Comparison of ENCODE assay signal across 13 cellular contexts in the genomic region with DNA sequence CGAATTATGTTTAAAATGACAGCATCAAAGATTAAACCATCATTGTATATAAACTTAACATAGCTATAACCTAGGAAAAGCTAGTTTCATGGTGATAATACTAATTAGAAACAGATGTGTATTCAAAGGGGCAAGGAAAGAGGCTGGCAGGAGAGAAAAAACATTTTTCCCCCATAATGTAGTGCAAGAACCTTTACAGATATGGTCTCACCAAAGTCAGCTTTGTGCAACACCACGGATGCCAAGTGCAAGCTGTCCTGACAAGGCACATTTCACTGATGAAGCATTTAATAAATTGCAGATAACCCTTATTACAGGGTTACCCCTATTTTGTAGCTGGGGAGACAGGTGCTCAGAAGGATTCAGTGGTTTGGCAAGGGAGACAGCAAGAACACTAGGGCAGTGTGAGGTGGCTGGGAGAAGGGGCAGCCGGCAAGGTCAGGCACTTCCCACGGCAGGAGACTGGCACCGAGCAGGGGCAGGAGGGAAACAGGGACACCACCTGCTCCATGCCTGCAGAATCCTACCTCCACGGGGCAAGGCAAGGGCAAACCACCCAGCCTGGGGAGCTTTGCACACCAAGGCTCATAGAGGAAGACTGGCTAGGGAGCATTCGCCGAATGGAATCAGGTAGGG. TPM values are rescaled to one million over a fixed set of nuclear protein-coding genes. Genes with fewer than 3 reads are reported as not detected.
A peak's percentile ranks its signal among the peaks of the same experiment; 100 is the strongest.
DNase-seq lines count a peak whose midpoint lies in the region; ATAC-seq, FAIRE-seq and TF ChIP-seq lines count a peak whose summit lies in the region.
"Had no signal": no experiment of that assay in that cellular context is flagged by ENCODE, and none has a peak within 500 bp of the region (broad histone marks: within the 10 kb centered on the region; RNA-seq: fewer than 3 reads in every experiment).

No MANE protein-coding gene starts in this region.

- peak overlapping the region; percentile 99 for H3K27ac ChIP-seq in astrocyte (ENCODE audit: low read depth, low read length)
- peak overlapping the region; percentile 78 for H3K27ac ChIP-seq in trophoblast cell (ENCODE audit: low read depth, low read length)

- no peak overlapping the region for H3K23ac ChIP-seq in trophoblast cell (ENCODE audit: low read length)

- H3K4ac ChIP-seq in trophoblast cell (ENCODE audit: low read depth, low read length): peak overlapping the region; percentile 31

- H3K4me3 ChIP-seq in astrocyte (ENCODE audit: insufficient read depth, low read depth, low read length) (peak overlapping the region; percentile 20), trophoblast cell (ENCODE audit: low read depth, low read length) (no peak overlapping the region)

- peaks cover 69% of the 10 kb centered on the region for H3K79me2 ChIP-seq in astrocyte (ENCODE audit: insufficient read depth, low read length)
- H3K79me2 ChIP-seq in trophoblast cell (ENCODE audit: control insufficient read depth, insufficient read depth, low read length, poor library complexity): peaks cover 2% of the 10 kb centered on the region

- H3K4me1 ChIP-seq in astrocyte (ENCODE audit: insufficient read depth, low read length) (peaks cover 58% of the 10 kb centered on the region), trophoblast cell (ENCODE audit: control insufficient read depth in 1 of 2, insufficient read depth in 2 of 2, low read length in 2 of 2) (peaks cover 30 to 33% of the 10 kb centered on the region in 2 experiments)

- H4K91ac ChIP-seq in trophoblast cell (ENCODE audit: low read depth, low read length): peak overlapping the region; percentile 36

- H2AFZ ChIP-seq in astrocyte (ENCODE audit: low read depth, low read length) (no peak overlapping the region), trophoblast cell (ENCODE audit: insufficient read depth, low read length, poor library complexity) (no peak overlapping the region)

- H3K79me1 ChIP-seq in trophoblast cell (ENCODE audit: low read length): peaks cover 22% of the 10 kb centered on the region

- H3K27ac Mint-ChIP-seq in astrocyte (ENCODE audit: unreplicated experiment): peak overlapping the region; percentile 97
- H3K27ac Mint-ChIP-seq: activated B cell treated with CpG ODN at 0.5 μM for 24 hours; activated T-cell treated with anti-CD3 and anti-CD28 coated beads, Interleukin-2, amount 50 U/mL, for 72 hours; memory B cell had no signal

- in situ Hi-C loops in G401 (cut with HindIII; ENCODE audit: low sequenced_read_pairs): no loop called here

- H3K9me3 Mint-ChIP-seq in astrocyte (ENCODE audit: unreplicated experiment): peaks cover 3% of the 10 kb centered on the region
- H3K9me3 Mint-ChIP-seq: activated B cell treated with CpG ODN at 0.5 μM for 24 hours; activated T-cell treated with anti-CD3 and anti-CD28 coated beads, Interleukin-2, amount 50 U/mL, for 72 hours; memory B cell had no signal

- H3K9ac ChIP-seq in astrocyte (ENCODE audit: low read length) (peak overlapping the region; percentile 77), trophoblast cell (ENCODE audit: low read length) (no peak overlapping the region)

- H3K4me2 ChIP-seq in astrocyte (ENCODE audit: low read length) (peak overlapping the region; percentile 79), trophoblast cell (ENCODE audit: low read length) (no peak overlapping the region)

- TF ChIP-seq CTCF in astrocyte (IDR thresholded peaks at IDR 0.05; ENCODE audit: insufficient read depth, low read depth, low read length): no peak

- peak overlapping the region; percentile 67 for H2BK5ac ChIP-seq in trophoblast cell (ENCODE audit: low read depth, low read length, poor library complexity)

- H3K14ac ChIP-seq in trophoblast cell (ENCODE audit: low read length): peak overlapping the region; percentile 4

- H3K18ac ChIP-seq in trophoblast cell (ENCODE audit: low read length): peak overlapping the region; percentile 15

- WGBS in trophoblast cell (ENCODE audit: extremely low coverage, insufficient coverage, insufficient read length): no CpG with 5 or more reads among the region's 8 CpGs

- no peaks in the 10 kb centered on the region for H4K20me1 ChIP-seq in astrocyte (ENCODE audit: insufficient read depth, low read length)

- ATAC-seq in GM19351 (IDR thresholded peaks at IDR 0.05; ENCODE audit: unreplicated experiment): no peak
- ATAC-seq: activated T-cell treated with anti-CD3 and anti-CD28 coated beads, Interleukin-2, amount 50 U/mL, for 72 hours had no signal

- peaks cover 17% of the 10 kb centered on the region for H3K36me3 Mint-ChIP-seq in astrocyte (ENCODE audit: low read depth, unreplicated experiment)

- H4K8ac ChIP-seq in trophoblast cell (ENCODE audit: low read depth, low read length): peak overlapping the region; percentile 13

- no peaks in the 10 kb centered on the region for H3K27me3 Mint-ChIP-seq in astrocyte (ENCODE audit: low read depth, unreplicated experiment)
- H3K27me3 Mint-ChIP-seq: memory B cell had no signal

- no peaks in the 10 kb centered on the region for H3K27me3 ChIP-seq in astrocyte (ENCODE audit: insufficient read depth, low read length)
- H3K27me3 ChIP-seq in trophoblast cell (ENCODE audit: insufficient read depth, low read length): no peaks in the 10 kb centered on the region

- no peaks in the 10 kb centered on the region for H3K36me3 ChIP-seq in astrocyte (ENCODE audit: insufficient read depth, low read length)
- H3K36me3 ChIP-seq in trophoblast cell (ENCODE audit: control insufficient read depth in 1 of 2, insufficient read depth in 2 of 2, low read length in 2 of 2): peaks cover 7 to 8% of the 10 kb centered on the region in 2 experiments

- H2BK12ac ChIP-seq in trophoblast cell (ENCODE audit: low read length): peak overlapping the region; percentile 32

- peak overlapping the region; percentile 40 for H2BK120ac ChIP-seq in trophoblast cell (ENCODE audit: insufficient read depth, low read length, poor library complexity)

- H3K4me3 Mint-ChIP-seq in astrocyte (ENCODE audit: unreplicated experiment): peak overlapping the region; percentile 54
- H3K4me3 Mint-ChIP-seq: activated B cell treated with CpG ODN at 0.5 μM for 24 hours; activated T-cell treated with anti-CD3 and anti-CD28 coated beads, Interleukin-2, amount 50 U/mL, for 72 hours; memory B cell had no signal

- H3K4me1 Mint-ChIP-seq in astrocyte (ENCODE audit: low read depth, unreplicated experiment): peaks cover 64% of the 10 kb centered on the region

- H2AK5ac ChIP-seq in trophoblast cell (ENCODE audit: low read length): peak overlapping the region; percentile 36

- FAIRE-seq in astrocyte (lab: Jason Lieb, UNC): peak; percentile 54

- no peak overlapping the region for H4K12ac ChIP-seq in trophoblast cell (ENCODE audit: low read depth, low read length)

- DNase-seq in G401 (ENCODE audit: low spot score) (peak; percentile 74), astrocyte (ENCODE audit: low read depth) (no peak), fibroblast of the conjunctiva (ENCODE audit: low read depth) (peak; percentile 43), trophoblast cell (no peak), GM19240 (ENCODE audit: insufficient read length, low spot score) (no peak), NCI-H774 (lab: John Stamatoyannopoulos, UW) (no peak)
- no peak for DNase-seq in activated T-cell treated with anti-CD3 and anti-CD28 coated beads, Interleukin-2, amount 50 U/mL, for 48 hours
- DNase-seq: activated B cell treated with CpG ODN at 0.5 μM for 24 hours; activated T-cell treated with anti-CD3 and anti-CD28 coated beads, Interleukin-2, amount 50 U/mL, for 72 hours; NCI-H510A; SHP77 had no signal

- H3K9me3 ChIP-seq in astrocyte (ENCODE audit: insufficient read depth, low read depth, low read length) (no peaks in the 10 kb centered on the region), trophoblast cell (ENCODE audit: insufficient read depth, low read depth, low read length) (peaks cover 4% of the 10 kb centered on the region)

RNA-seq across cellular contexts. Expression of a gene that starts 6.5 kb away (rescaled TPM):
- 3.8 and 14.7 TPM in 2 replicates for total RNA-seq in G401 (2014; rRNA removed; shearing (Covaris generic))
- total RNA-seq in astrocyte: 33.5 and 38.8 TPM in 2 replicates
- 14.3 and 15.4 TPM in 2 replicates for polyA plus RNA-seq in trophoblast cell (2013)

RNA-seq across cellular contexts. Expression of a gene that starts 34.1 kb away (rescaled TPM):
- 4.1 and 8.0 TPM in 2 replicates for total RNA-seq in G401 (2014; rRNA removed; shearing (Covaris generic))
- 1.2 and 1.3 TPM in 2 replicates for total RNA-seq in astrocyte
- 0.25 and 0.26 TPM in 2 replicates for polyA plus RNA-seq in trophoblast cell (2013)

Comparison
In these comparisons a context has a peak if more than half of its experiments do, and no peak if none do; other contexts are left out.
1. DNase-seq: peak in G401 (single experiment) and fibroblast of the conjunctiva (single experiment); none in astrocyte (single experiment), trophoblast cell (0 of 2), GM19240 (single experiment), activated T-cell treated with anti-CD3 and anti-CD28 coated beads, Interleukin-2, amount 50 U/mL, for 48 hours (0 of 2) and NCI-H774 (single experiment).